In the genomic region with DNA sequence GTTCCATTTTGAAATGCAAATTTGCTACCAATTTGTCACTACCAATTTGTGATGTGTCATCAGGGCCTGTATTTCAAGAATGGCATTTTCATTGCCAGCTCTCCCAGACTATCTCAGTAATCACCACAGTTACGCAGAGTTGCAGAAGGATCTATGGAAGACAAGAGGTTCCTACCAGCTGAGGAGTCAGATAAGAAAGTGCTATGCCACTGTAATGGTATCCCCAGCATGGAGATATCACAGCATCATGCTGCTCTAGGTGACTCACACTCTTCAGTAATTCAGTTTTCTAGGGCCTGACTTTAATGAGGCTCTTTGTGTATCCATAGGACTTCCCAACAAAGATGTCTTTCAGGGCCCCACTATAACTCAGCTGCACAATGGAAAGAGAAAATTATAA, we compare ENCODE assay signal across 21 cellular contexts.
"Had no signal": no experiment of that assay in that cellular context is flagged by ENCODE, and none has a peak within 500 bp of the region (broad histone marks: within the 10 kb centered on the region; RNA-seq: fewer than 3 reads in every experiment).

No MANE protein-coding gene starts in this region.

- ATAC-seq: activated CD4-positive, alpha-beta T cell treated with anti-CD3 and anti-CD28 coated beads for 36 hours; body of pancreas; gastrocnemius medialis; left lobe of liver had no signal

- H3K4me1 ChIP-seq: body of pancreas, gastrocnemius medialis, spleen had no signal

- H3K36me3 ChIP-seq: gastrocnemius medialis, spleen, thyroid gland had no signal

- H3K4me3 ChIP-seq: body of pancreas, gastrocnemius medialis, lung, spleen, thyroid gland had no signal

- H3K9me3 ChIP-seq: body of pancreas, thyroid gland had no signal

- H3K27ac ChIP-seq: body of pancreas, epithelial cell of prostate, gastrocnemius medialis, spleen, thyroid gland had no signal

- DNase-seq: activated CD4-positive, alpha-beta memory T cell treated with anti-CD3 and anti-CD28 coated beads for 36 hours; activated CD4-positive, alpha-beta T cell treated with anti-CD3 and anti-CD28 coated beads for 36 hours; activated naive CD8-positive, alpha-beta T cell treated with anti-CD3 and anti-CD28 coated beads for 36 hours; activated T-cell treated with anti-CD3 and anti-CD28 coated beads for 4 hours; amygdala; body of pancreas; caudate nucleus; endodermal cell; gastrocnemius medialis; head of caudate nucleus; kidney; occipital lobe; posterior cingulate gyrus; spleen; stimulated activated naive CD4-positive, alpha-beta T cell treated with Interleukin-2 at 50 U/mL for 16 hours; T-helper 1 cell; T-helper 9 cell; thyroid gland had no signal

- H3K27me3 ChIP-seq: body of pancreas, gastrocnemius medialis, spleen, thyroid gland had no signal
